ENCODE assay signal across 24 cellular contexts in the genomic region with DNA sequence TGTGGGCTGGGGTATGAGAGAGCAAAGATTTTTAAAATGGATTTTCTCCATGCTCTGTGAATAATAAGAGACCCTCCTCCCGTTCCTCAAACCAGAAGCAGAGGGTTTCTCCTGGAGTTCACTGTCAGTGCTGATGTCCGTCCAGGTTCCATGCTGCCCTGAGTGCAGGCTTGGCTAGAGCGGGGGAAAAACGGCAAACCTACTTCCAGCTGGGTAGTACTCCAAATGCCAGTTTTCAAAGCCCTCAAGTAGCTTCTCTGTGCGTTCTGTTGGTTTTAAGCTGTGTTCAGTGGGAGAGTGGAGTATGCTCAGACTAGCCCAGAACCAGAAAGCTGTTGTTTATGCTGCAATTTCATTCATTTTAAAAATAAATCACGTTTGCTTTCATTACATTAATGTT. TPM values are rescaled to one million over a fixed set of nuclear protein-coding genes. Genes with fewer than 3 reads are reported as not detected.
DNase-seq lines count a peak whose midpoint lies in the region; ATAC-seq and TF ChIP-seq lines count a peak whose summit lies in the region.
"Had no signal": no experiment of that assay in that cellular context is flagged by ENCODE, and none has a peak within 500 bp of the region (broad histone marks: within the 10 kb centered on the region; RNA-seq: fewer than 3 reads in every experiment).

No MANE protein-coding gene starts in this region.

- no peak overlapping the region for H3K27ac Mint-ChIP-seq in GM23338
- H3K27ac Mint-ChIP-seq in nephron, result peak overlapping the region; percentile 65 to 84 (median 68)
- H3K27ac Mint-ChIP-seq in osteocyte (ENCODE audit: unreplicated experiment), result no peak overlapping the region

- H3K27me3 ChIP-seq in GM23338 (ENCODE audit: insufficient read depth), result no peaks in the 10 kb centered on the region
- no peaks in the 10 kb centered on the region for H3K27me3 ChIP-seq in dorsolateral prefrontal cortex
- peaks cover 0 to 39% (median 2%) of the 10 kb centered on the region in 4 donors for H3K27me3 ChIP-seq in esophagus muscularis mucosa
- H3K27me3 ChIP-seq: SJSA1 had no signal

- no peak for DNase-seq in GM23338 (ENCODE audit: low spot score)
- peak in 1 of 10 donors; percentile 60 for DNase-seq in dorsolateral prefrontal cortex
- peak; percentile 66 for DNase-seq in osteocyte (ENCODE audit: extremely low spot score, unreplicated experiment)
- no peak for DNase-seq in esophagus muscularis mucosa (ENCODE audit: extremely low spot score)
- DNase-seq: Calu3, DMS79 treated with DMSO at 0.1 percent for 48 hours, NCI-H1092, NCI-H1417 treated with DMSO at 0.1 percent for 48 hours, NCI-H1694 treated with DMSO at 0.1 percent for 48 hours, NCI-H2081 treated with DMSO at 0.1 percent for 48 hours, NCI-H2171, NCI-H226, NCI-H510A, NCI-H69, Right ventricle myocardium superior, RPMI8226 had no signal

- no peaks in the 10 kb centered on the region for H3K9me2 ChIP-seq in GM23338 (ENCODE audit: insufficient read depth)

- H3K27ac ChIP-seq in GM23338 (ENCODE audit: low read depth) (no peak overlapping the region), dorsolateral prefrontal cortex (peak overlapping the region in 33 of 59 donors; percentile 10 to 98 (median 92)), esophagus muscularis mucosa (replicated peaks in 1 of 4) (peak overlapping the region in 1 of 4 donors; percentile 10)
- H3K27ac ChIP-seq: HL-60, KMS-11, SJSA1 had no signal

- no peak for ATAC-seq in GM23338
- no peak for ATAC-seq in HG03196 (IDR thresholded peaks at IDR 0.05; ENCODE audit: unreplicated experiment)
- ATAC-seq in GM21447 (IDR thresholded peaks at IDR 0.05; ENCODE audit: unreplicated experiment), result no peak

- H3K4me1 Mint-ChIP-seq in GM23338 (peaks cover 14% of the 10 kb centered on the region), nephron (peaks cover 43% of the 10 kb centered on the region), osteocyte (ENCODE audit: unreplicated experiment) (peaks cover 10% of the 10 kb centered on the region)
- H3K4me1 Mint-ChIP-seq: IgD-negative memory B cell had no signal

- H3F3A ChIP-seq in GM23338 (replicated peaks; ENCODE audit: low read depth), result no peaks in the 10 kb centered on the region

- H3K79me2 ChIP-seq in GM23338 (replicated peaks; ENCODE audit: insufficient read depth), result no peaks in the 10 kb centered on the region

- no peak overlapping the region for H3K4me2 ChIP-seq in GM23338
- H3K4me2 ChIP-seq: KMS-11 had no signal

- TF ChIP-seq EP300 in esophagus muscularis mucosa (IDR thresholded peaks at IDR 0.05), result no peak

- H3K9me3 Mint-ChIP-seq in GM23338 (no peaks in the 10 kb centered on the region), nephron (peaks cover 8% of the 10 kb centered on the region), osteocyte (ENCODE audit: unreplicated experiment) (peaks cover 5% of the 10 kb centered on the region)

- H3K4me3 Mint-ChIP-seq in GM23338 (no peak overlapping the region), nephron (peak overlapping the region in 1 of 3 experiments; percentile 30), osteocyte (ENCODE audit: unreplicated experiment) (no peak overlapping the region)
- H3K4me3 Mint-ChIP-seq: IgD-negative memory B cell had no signal

- no peak for TF ChIP-seq POLR2A in esophagus muscularis mucosa (IDR thresholded peaks at IDR 0.05; ENCODE audit: low read depth)

- WGBS in esophagus muscularis mucosa, result 78% methylated on average over 6 of the region's 6 CpGs

- TF ChIP-seq CTCF in GM23338 (conservative IDR thresholded peaks at IDR 0.05; ENCODE audit: low read depth in 2 of 2) (no peak), dorsolateral prefrontal cortex (IDR thresholded peaks at IDR 0.05 in 54 of 56, conservative IDR thresholded peaks at IDR 0.05 in 2 of 56; ENCODE audit: low read depth in 1 of 56, partially characterized antibody in 56 of 56) (no peak), nephron (IDR thresholded peaks at IDR 0.05; ENCODE audit: unreplicated experiment in 3 of 3) (no peak), osteocyte (IDR thresholded peaks at IDR 0.05) (no peak), esophagus muscularis mucosa (IDR thresholded peaks at IDR 0.05) (no peak)

- no peaks in the 10 kb centered on the region for H3K36me3 ChIP-seq in GM23338 (ENCODE audit: insufficient read depth)
- no peaks in the 10 kb centered on the region for H3K36me3 ChIP-seq in esophagus muscularis mucosa
- H3K36me3 ChIP-seq: SJSA1 had no signal

- intact Hi-C loops in dorsolateral prefrontal cortex (cut with DNase I), result loop anchor here in 1 of 2 donors (10.0 kb wide), 1 partner anchor 126 kb away; the partner anchor contains the start of gene MAPK9
- intact Hi-C loops in esophagus muscularis mucosa (cut with DNase I), result no loop called here

- H4K20me1 ChIP-seq in GM23338 (replicated peaks; ENCODE audit: insufficient read depth), result no peaks in the 10 kb centered on the region

- H3K27me3 Mint-ChIP-seq in GM23338 (ENCODE audit: insufficient read depth, low read depth, poor library complexity), result peaks cover 3% of the 10 kb centered on the region
- H3K27me3 Mint-ChIP-seq in nephron (ENCODE audit: low read depth), result no peaks in the 10 kb centered on the region
- peaks cover 29% of the 10 kb centered on the region for H3K27me3 Mint-ChIP-seq in osteocyte (ENCODE audit: unreplicated experiment)

- peaks cover 0 to 12% (median 4%) of the 10 kb centered on the region in 4 donors for H3K9me3 ChIP-seq in esophagus muscularis mucosa
- H3K9me3 ChIP-seq: SJSA1 had no signal

- peak overlapping the region; percentile 44 for H2AFZ ChIP-seq in GM23338

- no peak overlapping the region for H3K4me3 ChIP-seq in GM23338
- H3K4me3 ChIP-seq in dorsolateral prefrontal cortex, result no peak overlapping the region
- no peak overlapping the region for H3K4me3 ChIP-seq in esophagus muscularis mucosa
- H3K4me3 ChIP-seq: SJSA1 had no signal

- H3K36me3 Mint-ChIP-seq in GM23338 (ENCODE audit: low read depth), result no peaks in the 10 kb centered on the region
- no peaks in the 10 kb centered on the region for H3K36me3 Mint-ChIP-seq in nephron (ENCODE audit: low read depth)
- no peaks in the 10 kb centered on the region for H3K36me3 Mint-ChIP-seq in osteocyte (ENCODE audit: unreplicated experiment)
- H3K36me3 Mint-ChIP-seq: IgD-negative memory B cell had no signal

- H3K4me1 ChIP-seq in GM23338 (ENCODE audit: insufficient read depth), result no peaks in the 10 kb centered on the region
- H3K4me1 ChIP-seq in esophagus muscularis mucosa, result peaks cover 6 to 33% (median 27%) of the 10 kb centered on the region in 4 donors
- H3K4me1 ChIP-seq: SJSA1 had no signal

TF ChIP-seq in GM23338, 12 proteins besides CTCF, POLR2A, EP300 and RAD21 (continues in another document):
- TF ChIP-seq ZNF114 (CRISPR knock-in tag; IDR thresholded peaks at IDR 0.05) (no peak), EZH2 (IDR thresholded peaks at IDR 0.05; ENCODE audit: low read depth, unreplicated experiment) (no peak), ZNF331 (CRISPR knock-in tag; IDR thresholded peaks at IDR 0.05; ENCODE audit: low read depth) (no peak), EZH2phosphoT487 (IDR thresholded peaks at IDR 0.05; ENCODE audit: unreplicated experiment) (no peak), JUNB (IDR thresholded peaks at IDR 0.05; ENCODE audit: unreplicated experiment) (no peak), CREB1 (CRISPR knock-in tag; IDR thresholded peaks at IDR 0.05; ENCODE audit: low read depth) (no peak)

RNA-seq across cellular contexts. Expression of gene RASGEF1C, which starts 40.3 kb away (rescaled TPM):
- 0.42 and 2.6 TPM in 2 replicates for total RNA-seq in GM23338 (2014; rRNA removed; shearing (Covaris generic))
- 0.40 and 0.77 TPM in 2 replicates for polyA plus RNA-seq in GM23338 (2016; fragmentation: Nextera tagmentation; extraction: Ambion mirVana)
- total RNA-seq in dorsolateral prefrontal cortex, result 10 to 100 TPM in 84 of 120 experiments, 1 to 10 TPM in 36; 6.8 to 16.9 (median 11.4) TPM
- not detected in 2 replicates for total RNA-seq in osteocyte
- total RNA-seq in esophagus muscularis mucosa, result 1 to 10 TPM; 1.2 to 3.1 (median 2.5) TPM
- total RNA-seq: Calu3, SJSA1 had no signal
- polyA plus RNA-seq: BJ, IgD-negative memory B cell had no signal

Comparison
In these comparisons a context has a peak if more than half of its experiments do, and no peak if none do; other contexts are left out.
1. H3K27ac Mint-ChIP-seq: peak in nephron (3 of 3); none in GM23338 (single experiment) and osteocyte (single experiment).